Comparison of ENCODE assay signal across 9 cellular contexts in genomic region chr15:100721758-100722550, GRCh38.
DNase-seq lines count a peak whose midpoint lies in the region; ATAC-seq and TF ChIP-seq lines count a peak whose summit lies in the region.
"Had no signal": no experiment of that assay in that cellular context is flagged by ENCODE, and none has a peak within 500 bp of the region (broad histone marks: within the 10 kb centered on the region; RNA-seq: fewer than 3 reads in every experiment).

No MANE protein-coding gene starts in this region.

- H3K27me3 ChIP-seq in osteoblast (ENCODE audit: insufficient read depth, low read length): no peaks in the 10 kb centered on the region
- H3K27me3 ChIP-seq: BLaER1 had no signal

- H3K4me2 ChIP-seq in osteoblast (ENCODE audit: insufficient read depth, low read length): peak overlapping the region; percentile 83
- H3K4me2 ChIP-seq: BLaER1 had no signal

- H3K4me3 ChIP-seq in osteoblast (ENCODE audit: insufficient read depth, low read length): peak overlapping the region; percentile 57
- H3K4me3 ChIP-seq: BLaER1 had no signal

- H3K79me2 ChIP-seq in osteoblast (ENCODE audit: insufficient read depth, low read length): no peaks in the 10 kb centered on the region

- DNase-seq in NCI-H1105 treated with DMSO at 0.1 percent for 48 hours (lab: John Stamatoyannopoulos, UW): peak; percentile 32
- no peak for DNase-seq in NCI-H1105 (lab: John Stamatoyannopoulos, UW)
- peak; percentile 46 for DNase-seq in OCI-M1 (lab: John Stamatoyannopoulos, UW)
- DNase-seq in epithelial cell of prostate (ENCODE audit: low read depth, low spot score): peak; percentile 100
- peak; percentile 93 for DNase-seq in osteoblast (ENCODE audit: insufficient read length, low spot score, missing footprints)
- no peak for DNase-seq in retina
- DNase-seq in stimulated activated CD4-positive, alpha-beta T cell treated with anti-CD3 and anti-CD28 coated beads, Interleukin-2, amount 100 ng/mL, for 24 hours: no peak

- no peaks in the 10 kb centered on the region for H4K20me1 ChIP-seq in osteoblast (ENCODE audit: insufficient read depth, low read length)
- H4K20me1 ChIP-seq: BLaER1 had no signal

- no peak for ATAC-seq in HG03097 (IDR thresholded peaks at IDR 0.05; ENCODE audit: low FRiP score, unreplicated experiment)

- peak overlapping the region; percentile 100 for H3K27ac ChIP-seq in epithelial cell of prostate
- H3K27ac ChIP-seq in osteoblast (ENCODE audit: low read depth, low read length): peak overlapping the region; percentile 99
- H3K27ac ChIP-seq: BLaER1 had no signal

- no peak for TF ChIP-seq CTCF in osteoblast (IDR thresholded peaks at IDR 0.05; ENCODE audit: extremely low read depth, low read depth, low read length)

- no peaks in the 10 kb centered on the region for H3K9me3 ChIP-seq in osteoblast (ENCODE audit: low read depth, low read length)
- H3K9me3 ChIP-seq: BLaER1 had no signal

- H3K36me3 ChIP-seq in osteoblast (ENCODE audit: insufficient read depth, low read length): no peaks in the 10 kb centered on the region
- H3K36me3 ChIP-seq: BLaER1 had no signal

- H2AFZ ChIP-seq in osteoblast (ENCODE audit: low read length): no peak overlapping the region

- H3K4me1 ChIP-seq in osteoblast (ENCODE audit: insufficient read depth, low read length): peaks cover 58% of the 10 kb centered on the region

Comparison
In these comparisons a context has a peak if more than half of its experiments do, and no peak if none do; other contexts are left out.
1. DNase-seq: peak in NCI-H1105 treated with DMSO at 0.1 percent for 48 hours (single experiment), OCI-M1 (single experiment), epithelial cell of prostate (single experiment) and osteoblast (single experiment); none in NCI-H1105 (single experiment), retina (single experiment) and stimulated activated CD4-positive, alpha-beta T cell treated with anti-CD3 and anti-CD28 coated beads, Interleukin-2, amount 100 ng/mL, for 24 hours (0 of 2).